Comparison of ENCODE assay signal across 32 cellular contexts in genomic region chr22:29482726-29483125, GRCh38. TPM values are rescaled to one million over a fixed set of nuclear protein-coding genes. Genes with fewer than 3 reads are reported as not detected.
DNase-seq lines count a peak whose midpoint lies in the region; ATAC-seq, FAIRE-seq and TF ChIP-seq lines count a peak whose summit lies in the region.
"Had no signal": no experiment of that assay in that cellular context is flagged by ENCODE, and none has a peak within 500 bp of the region (broad histone marks: within the 10 kb centered on the region; RNA-seq: fewer than 3 reads in every experiment).

No MANE protein-coding gene starts in this region.

- H3K18ac ChIP-seq in H1 (ENCODE audit: extremely low read depth, low read length), result no peak overlapping the region

- no peak overlapping the region for H3K4me3 Mint-ChIP-seq in neural progenitor cell

- no peak overlapping the region for H3K4ac ChIP-seq in H1 (replicated peaks; ENCODE audit: insufficient read length, low read depth, low read length)

- H3K14ac ChIP-seq in H1 (ENCODE audit: insufficient read length), result no peak overlapping the region

- CTCF ChIA-PET in H1 (lab: Charles Lee; ENCODE audit: partially characterized antibody), result interaction anchor here (0.6 to 6.2 kb wide), 10 partner anchors 12 to 119 kb away, joined by 3 to 42 read pairs (median 4); no protein-coding TSS in a partner anchor

- peaks cover 2% of the 10 kb centered on the region for H3K36me3 Mint-ChIP-seq in neural progenitor cell
- H3K36me3 Mint-ChIP-seq: CD4-positive, CD25-positive, alpha-beta regulatory T cell had no signal

- H2BK15ac ChIP-seq in H1 (ENCODE audit: low read length), result peak overlapping the region; percentile 98; the same call in 1 of the 2 replicates

- H3K27ac Mint-ChIP-seq in neural progenitor cell, result no peak overlapping the region
- H3K27ac Mint-ChIP-seq: CD4-positive, alpha-beta memory T cell; CD4-positive, CD25-positive, alpha-beta regulatory T cell had no signal

- no peaks in the 10 kb centered on the region for H3K27me3 ChIP-seq in adrenal gland
- peaks cover 26 to 50% (median 48%) of the 10 kb centered on the region in 4 experiments for H3K27me3 ChIP-seq in H1 (replicated peaks in 1 of 4; ENCODE audit: control insufficient read depth in 3 of 4, extremely low read depth in 1 of 4, insufficient read depth in 3 of 4, low read length in 3 of 4)
- peaks cover 32% of the 10 kb centered on the region for H3K27me3 ChIP-seq in iPS-15b (ENCODE audit: control insufficient read depth, insufficient read depth, low read length)
- H3K27me3 ChIP-seq in thyroid gland, result peaks cover 17% of the 10 kb centered on the region
- peaks cover 53% of the 10 kb centered on the region for H3K27me3 ChIP-seq in neural progenitor cell

- no peak overlapping the region for H4K91ac ChIP-seq in H1 (replicated peaks; ENCODE audit: insufficient read length, low read length)

- POLR2A ChIA-PET in H1 (lab: Charles Lee; ENCODE audit: partially characterized antibody), result interaction anchor here (1.0 to 3.7 kb wide), 6 partner anchors 12 to 70 kb away, joined by 3 to 36 read pairs (median 6); partner anchors contain the start of gene THOC5

- H3K27me3 Mint-ChIP-seq in neural progenitor cell (ENCODE audit: insufficient read depth, low read depth), result peaks cover 32% of the 10 kb centered on the region

- H3K4me1 ChIP-seq in adrenal gland (replicated peaks in 1 of 2), result peaks cover 41% of the 10 kb centered on the region in 2 donors
- H3K4me1 ChIP-seq in H1 (replicated peaks in 1 of 4; ENCODE audit: control insufficient read depth in 3 of 4, insufficient read depth in 4 of 4, low read length in 3 of 4), result peaks cover 11 to 26% (median 19%) of the 10 kb centered on the region in 4 experiments
- H3K4me1 ChIP-seq in iPS-15b (ENCODE audit: control insufficient read depth, insufficient read depth, low read length), result peaks cover 12% of the 10 kb centered on the region
- peaks cover 5 to 13% of the 10 kb centered on the region in 2 donors for H3K4me1 ChIP-seq in thyroid gland
- H3K4me1 ChIP-seq in neural progenitor cell, result peaks cover 24% of the 10 kb centered on the region

- TF ChIP-seq RAD21 in H1 (IDR thresholded peaks at IDR 0.05 in 1 of 2, conservative IDR thresholded peaks at IDR 0.05 in 1 of 2; ENCODE audit: low read depth in 2 of 2, low read length in 2 of 2), result no peak

- 60 to 67% (median 61%) methylated on average over 7 of the region's 7 CpGs for WGBS in adrenal gland, 4 donors
- WGBS in H1 (ENCODE audit: extremely low coverage in 1 of 2, insufficient coverage in 1 of 2, insufficient read length in 1 of 2, insufficient replicate concordance in 2 of 2, low coverage in 1 of 2, low lambda C conversion rate in 2 of 2, missing lambda C conversion rate in 1 of 2), 2 experiments, result 93% methylated on average over 7 of the region's 7 CpGs; no CpG with 5 or more reads in 1 of the 2 experiments
- 97 to 100% methylated on average over 7 of the region's 7 CpGs for WGBS in thyroid gland, 2 donors

- H2AFZ ChIP-seq in H1 (ENCODE audit: low read length) (no peak overlapping the region), neural progenitor cell (replicated peaks) (no peak overlapping the region)

- H3F3A ChIP-seq in neural progenitor cell (ENCODE audit: low read depth), result peaks cover 28% of the 10 kb centered on the region

- peaks cover 0 to 17% of the 10 kb centered on the region in 2 donors for H3K36me3 ChIP-seq in adrenal gland (replicated peaks in 1 of 2)
- H3K36me3 ChIP-seq in H1 (ENCODE audit: control insufficient read depth in 2 of 4, insufficient read depth in 4 of 4, low read length in 3 of 4), result peaks cover 0 to 12% (median 5%) of the 10 kb centered on the region in 4 experiments; a peak in 4 of 8 replicates
- peaks cover 13% of the 10 kb centered on the region for H3K36me3 ChIP-seq in iPS-15b (ENCODE audit: control insufficient read depth, insufficient read depth, low read length)
- no peaks in the 10 kb centered on the region for H3K36me3 ChIP-seq in thyroid gland
- no peaks in the 10 kb centered on the region for H3K36me3 ChIP-seq in neural progenitor cell
- H3K36me3 ChIP-seq: BE2C, BLaER1 had no signal

- H3K9me3 ChIP-seq in adrenal gland (replicated peaks in 1 of 3) (no peaks in the 10 kb centered on the region), H1 (ENCODE audit: insufficient read depth in 2 of 2, low read depth in 1 of 2, low read length in 1 of 2) (peaks cover 0 to 11% of the 10 kb centered on the region in 2 experiments; a peak in 2 of 4 replicates), iPS-15b (ENCODE audit: control insufficient read depth, insufficient read depth, low read length) (no peaks in the 10 kb centered on the region), thyroid gland (no peaks in the 10 kb centered on the region), neural progenitor cell (ENCODE audit: low read depth) (no peaks in the 10 kb centered on the region)

- no peak overlapping the region for H3K56ac ChIP-seq in H1 (replicated peaks; ENCODE audit: insufficient read length, low read depth, low read length)

- H3K27ac ChIP-seq in adrenal gland, result peak overlapping the region; percentile 34 to 92 (median 76)
- no peak overlapping the region for H3K27ac ChIP-seq in H1 (ENCODE audit: low read depth, low read length)
- no peak overlapping the region for H3K27ac ChIP-seq in thyroid gland
- no peak overlapping the region for H3K27ac ChIP-seq in neural progenitor cell
- H3K27ac ChIP-seq: BLaER1 had no signal

- intact Hi-C loops in adrenal gland (cut with DNase I), result no loop called here
- intact Hi-C loops in thyroid gland (cut with DNase I), result no loop called here

- DNase-seq in adrenal gland (peak; percentile 62 to 91 (median 86)), H1 (ENCODE audit: low read depth in 1 of 2, low spot score in 2 of 2) (no peak), urothelium cell line (ENCODE audit: low spot score) (no peak), thyroid gland (no peak), neural progenitor cell (ENCODE audit: low spot score) (no peak)
- DNase-seq in activated CD4-positive, CD25-positive, alpha-beta regulatory T cell treated with anti-CD3 and anti-CD28 coated beads, Interleukin-2, amount 50 U/mL, for 72 hours, result no peak
- DNase-seq: 8988T; ACHN; BE2C; C1 segment of cervical spinal cord; CD4-positive, alpha-beta memory T cell; CD4-positive, CD25-positive, alpha-beta regulatory T cell; CD8-positive, alpha-beta memory T cell; COR-L47; DMS 273 treated with DMSO at 0.1 percent for 48 hours; DMS153; DMS53; DMS79; DND-41; EL; GDM1 had no signal

- peak overlapping the region; percentile 56; the same call in 1 of the 2 replicates for H2AK5ac ChIP-seq in H1 (ENCODE audit: low read depth, low read length)

- H3K9me3 Mint-ChIP-seq in neural progenitor cell, result no peaks in the 10 kb centered on the region
- H3K9me3 Mint-ChIP-seq: CD8-positive, alpha-beta memory T cell had no signal

- H3K79me2 ChIP-seq in H1 (ENCODE audit: control insufficient read depth in 1 of 2, insufficient read depth in 2 of 2, low read length in 2 of 2) (no peaks in the 10 kb centered on the region), neural progenitor cell (ENCODE audit: low read depth) (no peaks in the 10 kb centered on the region)

- TF ChIP-seq CTCF in adrenal gland (IDR thresholded peaks at IDR 0.05) (no peak), H1 (IDR thresholded peaks at IDR 0.05; ENCODE audit: control extremely low read depth in 1 of 3, insufficient read depth in 1 of 3, low read depth in 1 of 3, low read length in 3 of 3) (no peak), thyroid gland (IDR thresholded peaks at IDR 0.05) (no peak), neural progenitor cell (IDR thresholded peaks at IDR 0.05) (no peak)

- peak overlapping the region; percentile 15; the same call in 1 of the 2 replicates for H4K8ac ChIP-seq in H1 (ENCODE audit: extremely low read depth, insufficient read depth, low read length)

- H3K4me1 Mint-ChIP-seq in neural progenitor cell, result peaks cover 29% of the 10 kb centered on the region

- ATAC-seq in GM21390 (IDR thresholded peaks at IDR 0.05; ENCODE audit: unreplicated experiment), result no peak
- ATAC-seq: GM12878 had no signal

- H2BK12ac ChIP-seq in H1 (ENCODE audit: low read depth, low read length), result peak overlapping the region; percentile 88; the same call in 1 of the 2 replicates

- no peak overlapping the region for H2BK20ac ChIP-seq in H1 (ENCODE audit: low read length)

- no peak overlapping the region for H3K4me3 ChIP-seq in adrenal gland
- H3K4me3 ChIP-seq in H1 (ENCODE audit: extremely low read depth in 1 of 4, insufficient read depth in 2 of 4, low read depth in 3 of 4, low read length in 4 of 4), result no peak overlapping the region
- H3K4me3 ChIP-seq in iPS-15b (ENCODE audit: low read depth, low read length), result peak overlapping the region; percentile 74
- H3K4me3 ChIP-seq in thyroid gland (replicated peaks in 1 of 3), result no peak overlapping the region
- no peak overlapping the region for H3K4me3 ChIP-seq in neural progenitor cell
- H3K4me3 ChIP-seq: BLaER1, GM12878 had no signal

- no peak overlapping the region for H3K23ac ChIP-seq in H1 (ENCODE audit: insufficient read length)

- no peaks in the 10 kb centered on the region for H3K79me1 ChIP-seq in H1 (ENCODE audit: low read depth, low read length)

- no peak for TF ChIP-seq EP300 in H1 (IDR thresholded peaks at IDR 0.05; ENCODE audit: borderline replicate concordance in 1 of 2, low read depth in 2 of 2, low read length in 2 of 2)

- TF ChIP-seq POLR2A in adrenal gland (IDR thresholded peaks at IDR 0.05), result peak in 1 of 2 donors; percentile 12
- no peak for TF ChIP-seq POLR2A in H1 (IDR thresholded peaks at IDR 0.05; ENCODE audit: control extremely low read depth in 1 of 2, low read depth in 2 of 2, low read length in 2 of 2)
- TF ChIP-seq POLR2A in thyroid gland (IDR thresholded peaks at IDR 0.05), result no peak

- H2BK5ac ChIP-seq in H1 (ENCODE audit: low read depth, low read length), result no peak overlapping the region

- no peak overlapping the region for H2BK120ac ChIP-seq in H1 (replicated peaks; ENCODE audit: low read depth, low read length)

- H3K9ac ChIP-seq in H1 (replicated peaks in 1 of 4; ENCODE audit: extremely low read depth in 1 of 4, low read depth in 3 of 4, low read length in 3 of 4) (no peak overlapping the region), iPS-15b (ENCODE audit: low read depth, low read length) (no peak overlapping the region), neural progenitor cell (no peak overlapping the region)
- H3K9ac ChIP-seq: BLaER1 had no signal

- H4K20me1 ChIP-seq in H1 (replicated peaks in 1 of 2; ENCODE audit: control insufficient read depth in 1 of 2, insufficient read depth in 2 of 2, low read length in 2 of 2) (peaks cover 4 to 5% of the 10 kb centered on the region in 2 experiments), neural progenitor cell (ENCODE audit: low read depth) (peaks cover 43% of the 10 kb centered on the region)

- H3K4me2 ChIP-seq in H1 (ENCODE audit: insufficient read depth in 1 of 2, low read depth in 2 of 2, low read length in 2 of 2) (no peak overlapping the region; a peak in 1 of 4 replicates), neural progenitor cell (no peak overlapping the region)
- H3K4me2 ChIP-seq: BLaER1 had no signal

- no peak overlapping the region for H4K5ac ChIP-seq in H1 (ENCODE audit: insufficient read length, low read depth, low read length)

- H3K23me2 ChIP-seq in H1 (ENCODE audit: low read depth, low read length), result peaks cover 19% of the 10 kb centered on the region; the same call in 1 of the 2 replicates

- no peak for FAIRE-seq in H1 (lab: Jason Lieb, UNC)
- FAIRE-seq in urothelium cell line (lab: Jason Lieb, UNC), result peak; percentile 56
- FAIRE-seq: A204.1, GM12878, GM12892, GM18507 had no signal

RNA-seq across cellular contexts. Expression of gene NEFH, which starts 2.7 kb away (rescaled TPM):
- total RNA-seq in adrenal gland (10 to 100 TPM; 18.6 to 35.6 (median 22.0) TPM), thyroid gland (under 1 TPM in 3 of 4 donors, not detected in 1; 0.27 to 0.44 (median 0.33) TPM), neural progenitor cell (ENCODE audit: low replicate concordance) (0.31 and 0.43 TPM in 2 replicates)
- polyA plus RNA-seq in adrenal gland (10 to 100 TPM; 11.9 to 81.1 (median 19.5) TPM), H1 (2011; rRNA removed) (0.57 and 0.74 TPM in 2 replicates)
- 2.0 and 2.3 TPM in 2 replicates for total RNA-seq in H1 (2021; fragmentation: NEBNext Ultra II Directional; extraction: Animal tissue kit (Norgen Biotek cat#: 25700))
- polyA plus RNA-seq in H1 (2011; cell fraction: cytosol; rRNA removed), result 2.0 TPM
- 1.9 TPM for polyA plus RNA-seq in H1 (2011; cell fraction: nucleus; rRNA removed)
- polyA plus RNA-seq in H1 (2012, experiment 1 of 2), result 1.9 to 2.2 TPM (median 2.0 TPM) in 4 replicates
- polyA plus RNA-seq in H1 (2012, experiment 2 of 2), result 0.39 TPM
- polyA plus RNA-seq in H1 (2013, experiment 1 of 2), result 2.6 TPM
- polyA plus RNA-seq in H1 (2013, experiment 2 of 2), result 2.8 TPM
- 1.3 and 1.5 TPM in 2 replicates for polyA minus RNA-seq in H1 (2011; rRNA and poly(A)+ RNA removed)
- 1.3 TPM for polyA minus RNA-seq in H1 (2011; cell fraction: cytosol; rRNA and poly(A)+ RNA removed)
- polyA minus RNA-seq in H1 (2011; cell fraction: nucleus; rRNA and poly(A)+ RNA removed), result 2.7 TPM

RNA-seq across cellular contexts. Expression of gene RFPL1, which starts 44.3 kb away (rescaled TPM):
- total RNA-seq in adrenal gland (not detected), thyroid gland (not detected), neural progenitor cell (ENCODE audit: low replicate concordance) (not detected in 2 replicates)
- polyA plus RNA-seq in adrenal gland (not detected), H1 (2011; rRNA removed) (not detected in 2 replicates)
- total RNA-seq in H1 (2021; fragmentation: NEBNext Ultra II Directional; extraction: Animal tissue kit (Norgen Biotek cat#: 25700)), result not detected in 2 replicates
- polyA plus RNA-seq in H1 (2011; cell fraction: cytosol; rRNA removed), result not detected
- not detected for polyA plus RNA-seq in H1 (2011; cell fraction: nucleus; rRNA removed)
- polyA plus RNA-seq in H1 (2012, experiment 1 of 2), result 0.31 TPM in 1 of 4 replicates, not detected in the others
- polyA plus RNA-seq in H1 (2012, experiment 2 of 2), result not detected
- not detected for polyA plus RNA-seq in H1 (2013, experiment 1 of 2)
- not detected for polyA plus RNA-seq in H1 (2013, experiment 2 of 2)
- polyA minus RNA-seq in H1 (2011; rRNA and poly(A)+ RNA removed), result not detected in 2 replicates
- not detected for polyA minus RNA-seq in H1 (2011; cell fraction: cytosol; rRNA and poly(A)+ RNA removed)
- not detected for polyA minus RNA-seq in H1 (2011; cell fraction: nucleus; rRNA and poly(A)+ RNA removed)
- total RNA-seq: A673; CD4-positive, alpha-beta memory T cell; CD4-positive, CD25-positive, alpha-beta regulatory T cell; CD8-positive, alpha-beta memory T cell; Daoy; G401; GM12878 had no signal
- polyA plus RNA-seq: AG04450; CD4-positive, alpha-beta memory T cell; CD4-positive, CD25-positive, alpha-beta regulatory T cell; CD8-positive, alpha-beta memory T cell had no signal

Comparison
In these comparisons a context has a peak if more than half of its experiments do, and no peak if none do; other contexts are left out.
1. DNase-seq: peak in adrenal gland (7 of 7); none in H1 (0 of 2), urothelium cell line (single experiment), thyroid gland (0 of 2), activated CD4-positive, CD25-positive, alpha-beta regulatory T cell treated with anti-CD3 and anti-CD28 coated beads, Interleukin-2, amount 50 U/mL, for 72 hours (single experiment) and neural progenitor cell (single experiment).
2. H3K27ac ChIP-seq: peak in adrenal gland (5 of 5); none in H1 (single experiment), thyroid gland (0 of 3) and neural progenitor cell (single experiment).